1 cellular context compared by ENCODE assay signal in the genomic region with DNA sequence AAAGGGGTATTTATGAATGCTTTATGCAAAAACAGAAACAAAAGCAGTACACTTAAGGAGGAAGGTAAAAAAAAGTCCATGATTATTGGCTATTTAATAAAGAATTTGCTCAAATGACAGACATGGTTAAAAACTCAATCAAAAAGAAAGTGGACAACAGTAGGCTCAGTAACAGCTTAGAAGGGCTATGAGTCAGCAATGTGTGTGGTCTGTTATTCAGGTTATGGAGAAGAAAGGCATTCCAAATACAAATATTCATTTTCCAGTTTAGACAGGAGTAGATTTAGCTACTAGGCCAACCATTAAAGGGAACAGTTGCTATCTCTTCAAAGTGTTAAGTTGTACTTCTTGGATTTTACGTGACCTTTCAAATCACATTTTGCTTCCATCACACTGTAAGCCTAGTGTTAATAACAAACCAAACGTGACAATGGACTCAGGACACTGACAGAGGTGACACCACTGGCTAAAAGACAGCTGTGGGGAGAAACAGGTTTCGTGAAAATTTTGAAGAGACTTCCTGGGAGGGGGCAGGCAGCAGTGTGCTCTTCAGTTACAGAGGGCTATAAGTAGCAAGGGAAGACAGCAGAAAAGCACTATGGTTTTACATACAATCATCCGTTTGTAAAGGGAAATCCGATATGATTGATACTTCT.
TF ChIP-seq lines count a peak whose summit lies in the region.

No MANE protein-coding gene starts in this region.

TF ChIP-seq in GM23338, 12 proteins besides CTCF, POLR2A, EP300 and RAD21 (continued from another document):
- no peak for TF ChIP-seq ETS1 (IDR thresholded peaks at IDR 0.05)
- no peak for TF ChIP-seq CREB1 (CRISPR knock-in tag; IDR thresholded peaks at IDR 0.05; ENCODE audit: low read depth)
- no peak for TF ChIP-seq STAT1 (IDR thresholded peaks at IDR 0.05; ENCODE audit: unreplicated experiment)
- no peak for TF ChIP-seq JUNB (IDR thresholded peaks at IDR 0.05; ENCODE audit: unreplicated experiment)
- no peak for TF ChIP-seq EZH2 (IDR thresholded peaks at IDR 0.05; ENCODE audit: low read depth, unreplicated experiment)
- no peak for TF ChIP-seq EZH2phosphoT487 (IDR thresholded peaks at IDR 0.05; ENCODE audit: unreplicated experiment)
- no peak for TF ChIP-seq ZNF331 (CRISPR knock-in tag; IDR thresholded peaks at IDR 0.05; ENCODE audit: low read depth)
- TF ChIP-seq, protein P1, sequence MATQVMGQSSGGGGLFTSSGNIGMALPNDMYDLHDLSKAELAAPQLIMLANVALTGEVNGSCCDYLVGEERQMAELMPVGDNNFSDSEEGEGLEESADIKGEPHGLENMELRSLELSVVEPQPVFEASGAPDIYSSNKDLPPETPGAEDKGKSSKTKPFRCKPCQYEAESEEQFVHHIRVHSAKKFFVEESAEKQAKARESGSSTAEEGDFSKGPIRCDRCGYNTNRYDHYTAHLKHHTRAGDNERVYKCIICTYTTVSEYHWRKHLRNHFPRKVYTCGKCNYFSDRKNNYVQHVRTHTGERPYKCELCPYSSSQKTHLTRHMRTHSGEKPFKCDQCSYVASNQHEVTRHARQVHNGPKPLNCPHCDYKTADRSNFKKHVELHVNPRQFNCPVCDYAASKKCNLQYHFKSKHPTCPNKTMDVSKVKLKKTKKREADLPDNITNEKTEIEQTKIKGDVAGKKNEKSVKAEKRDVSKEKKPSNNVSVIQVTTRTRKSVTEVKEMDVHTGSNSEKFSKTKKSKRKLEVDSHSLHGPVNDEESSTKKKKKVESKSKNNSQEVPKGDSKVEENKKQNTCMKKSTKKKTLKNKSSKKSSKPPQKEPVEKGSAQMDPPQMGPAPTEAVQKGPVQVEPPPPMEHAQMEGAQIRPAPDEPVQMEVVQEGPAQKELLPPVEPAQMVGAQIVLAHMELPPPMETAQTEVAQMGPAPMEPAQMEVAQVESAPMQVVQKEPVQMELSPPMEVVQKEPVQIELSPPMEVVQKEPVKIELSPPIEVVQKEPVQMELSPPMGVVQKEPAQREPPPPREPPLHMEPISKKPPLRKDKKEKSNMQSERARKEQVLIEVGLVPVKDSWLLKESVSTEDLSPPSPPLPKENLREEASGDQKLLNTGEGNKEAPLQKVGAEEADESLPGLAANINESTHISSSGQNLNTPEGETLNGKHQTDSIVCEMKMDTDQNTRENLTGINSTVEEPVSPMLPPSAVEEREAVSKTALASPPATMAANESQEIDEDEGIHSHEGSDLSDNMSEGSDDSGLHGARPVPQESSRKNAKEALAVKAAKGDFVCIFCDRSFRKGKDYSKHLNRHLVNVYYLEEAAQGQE (IDR thresholded peaks at IDR 0.05; ENCODE audit: unreplicated experiment): no peak
- TF ChIP-seq NANOG (IDR thresholded peaks at IDR 0.05; ENCODE audit: borderline replicate concordance): no peak
